ENCODE assay signal across 8 cellular contexts in the genomic region with DNA sequence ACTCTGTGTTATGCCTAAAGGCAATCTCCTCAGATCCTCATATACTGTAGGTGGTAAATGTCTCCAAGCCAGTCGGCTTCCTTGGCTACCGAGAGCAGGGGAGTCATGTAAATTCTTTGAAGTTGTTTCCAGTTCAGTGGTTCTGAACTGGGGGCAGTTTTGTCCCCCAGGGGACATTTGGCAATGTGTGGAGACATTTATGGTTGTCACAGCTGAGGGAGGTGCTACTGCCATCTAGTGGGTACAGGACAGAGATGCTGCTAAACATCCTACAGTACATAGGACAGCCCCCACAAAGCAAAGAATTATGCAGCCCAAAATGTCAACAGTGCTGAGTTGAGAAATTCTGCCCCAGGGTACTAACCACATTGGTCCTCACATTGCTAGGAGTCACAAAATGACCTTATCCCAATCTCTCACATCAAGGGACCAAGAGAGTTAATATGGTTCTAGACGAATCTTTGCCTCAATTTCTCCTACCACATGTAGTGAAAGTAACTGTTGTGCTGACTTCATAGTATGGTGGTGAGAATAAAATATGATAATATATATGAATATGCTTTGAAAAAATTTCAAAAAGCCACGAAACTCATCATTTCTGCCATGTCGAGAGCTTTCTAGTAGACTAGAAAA.
DNase-seq lines count a peak whose midpoint lies in the region; ATAC-seq, FAIRE-seq and TF ChIP-seq lines count a peak whose summit lies in the region.

No MANE protein-coding gene starts in this region.

- peak; percentile 40 to 61; a peak in 3 of 4 replicates for TF ChIP-seq RAD21 in K562 (CRISPR knock-in tag; conservative IDR thresholded peaks at IDR 0.05 in 1 of 2, IDR thresholded peaks at IDR 0.05 in 1 of 2)

- no peaks in the 10 kb centered on the region for H3K27me3 ChIP-seq in K562 (ENCODE audit: control insufficient read depth in 2 of 2, insufficient read depth in 2 of 2, low read length in 2 of 2)

- H3K36me3 ChIP-seq in K562 (ENCODE audit: control insufficient read depth, insufficient read depth, low read length) = no peaks in the 10 kb centered on the region

- no peaks in the 10 kb centered on the region for H3K4me1 ChIP-seq in K562 (replicated peaks in 1 of 2; ENCODE audit: control insufficient read depth in 2 of 2, insufficient read depth in 2 of 2, low read length in 2 of 2)

- H3K9me3 ChIP-seq in K562 (replicated peaks; ENCODE audit: control insufficient read depth, insufficient read depth, low read depth, low read length) = no peaks in the 10 kb centered on the region; the same call in 1 of the 2 replicates

- H3K4me3 ChIP-seq in K562 = no peak overlapping the region

- H3K79me2 ChIP-seq in K562 (ENCODE audit: control insufficient read depth, insufficient read depth, low read length) = no peaks in the 10 kb centered on the region

- peak; percentile 96 for ATAC-seq in GM19023 (IDR thresholded peaks at IDR 0.05; ENCODE audit: unreplicated experiment)
- ATAC-seq in HG03064 (IDR thresholded peaks at IDR 0.05; ENCODE audit: low read depth, unreplicated experiment) = peak; percentile 83
- peak; percentile 90 for ATAC-seq in K562
- peak; percentile 63 for ATAC-seq in left colon

- CTCF ChIA-PET in K562 (lab: Yijun Ruan, JAX; ENCODE audit: low intra/inter-chr PET ratio) = interaction anchor here (1.0 kb wide), 1 partner anchor 599 kb away, joined by 3 read pairs; no protein-coding TSS in a partner anchor

- H3K4me2 ChIP-seq in K562 (ENCODE audit: insufficient read depth, low read length) = no peak overlapping the region

- H4K20me1 ChIP-seq in K562 (replicated peaks; ENCODE audit: control insufficient read depth, insufficient read depth, low read length) = no peaks in the 10 kb centered on the region

- H3K9me1 ChIP-seq in K562 (ENCODE audit: control insufficient read depth, insufficient read depth, low read length) = no peaks in the 10 kb centered on the region

- TF ChIP-seq CTCF in K562 (IDR thresholded peaks at IDR 0.05 in 2 of 3, conservative IDR thresholded peaks at IDR 0.05 in 1 of 3; ENCODE audit: insufficient read depth in 2 of 3, low read depth in 1 of 3, low read length in 3 of 3) = peak; percentile 64 to 68 (median 68)

- no peak overlapping the region for H2AFZ ChIP-seq in K562 (ENCODE audit: low read depth, low read length)

- peak; percentile 81 for FAIRE-seq in K562 (lab: Jason Lieb, UNC)

- intact Hi-C loops in K562 (cut with micrococcal nuclease) = loop anchor here (1.0 kb wide), 2 partner anchors 223 to 286 kb away; no protein-coding TSS in a partner anchor
- intact Hi-C loops in left colon (cut with DNase I, micrococcal nuclease) = no loop called here

- BruUV-seq in K562 (replicated peaks; lab: Mats Ljungman, UMichigan) = no TSS peak

- POLR2A ChIA-PET in K562 (lab: Yijun Ruan, JAX) = no interaction called here

- in situ Hi-C loops in K562 (cut with MboI) = no loop called here

- no peak overlapping the region for H3K27ac ChIP-seq in K562 (ENCODE audit: extremely low read depth, low read depth, low read length)

- under 1% methylated on average over 5 of the region's 5 CpGs for WGBS in K562 (ENCODE audit: insufficient coverage, low coverage, missing lambda C conversion rate)

- TF ChIP-seq EP300 in K562 (IDR thresholded peaks at IDR 0.05; ENCODE audit: low read length) = no peak

- TF ChIP-seq POLR2A in K562 (conservative IDR thresholded peaks at IDR 0.05) = no peak

- peak; percentile 57 for DNase-seq in DMS153 treated with DMSO at 0.1 percent for 48 hours (lab: John Stamatoyannopoulos, UW; ENCODE audit: unreplicated experiment)
- peak; percentile 20 for DNase-seq in NCI-H2171 treated with DMSO at 0.1 percent for 48 hours (lab: John Stamatoyannopoulos, UW)
- peak; percentile 9 to 51 (median 16) for DNase-seq in K562 (ENCODE audit: extremely low read depth in 1 of 4, low spot score in 3 of 4)
- peak in 1 of 2 donors; percentile 23 for DNase-seq in left colon
- no peak for DNase-seq in effector CD8-positive, alpha-beta T cell (lab: John Stamatoyannopoulos, UW)
- no peak for DNase-seq in stimulated activated CD4-positive, alpha-beta T cell treated with anti-CD3 and anti-CD28 coated beads, Interleukin-4, amount 100 ng/mL, for 1 hour

- H3K9ac ChIP-seq in K562 (ENCODE audit: insufficient read depth in 1 of 2, low read depth in 2 of 2, low read length in 2 of 2) = no peak overlapping the region

TF ChIP-seq in K562, 482 proteins besides CTCF, POLR2A, EP300 and RAD21:
- TF ChIP-seq, protein P1, sequence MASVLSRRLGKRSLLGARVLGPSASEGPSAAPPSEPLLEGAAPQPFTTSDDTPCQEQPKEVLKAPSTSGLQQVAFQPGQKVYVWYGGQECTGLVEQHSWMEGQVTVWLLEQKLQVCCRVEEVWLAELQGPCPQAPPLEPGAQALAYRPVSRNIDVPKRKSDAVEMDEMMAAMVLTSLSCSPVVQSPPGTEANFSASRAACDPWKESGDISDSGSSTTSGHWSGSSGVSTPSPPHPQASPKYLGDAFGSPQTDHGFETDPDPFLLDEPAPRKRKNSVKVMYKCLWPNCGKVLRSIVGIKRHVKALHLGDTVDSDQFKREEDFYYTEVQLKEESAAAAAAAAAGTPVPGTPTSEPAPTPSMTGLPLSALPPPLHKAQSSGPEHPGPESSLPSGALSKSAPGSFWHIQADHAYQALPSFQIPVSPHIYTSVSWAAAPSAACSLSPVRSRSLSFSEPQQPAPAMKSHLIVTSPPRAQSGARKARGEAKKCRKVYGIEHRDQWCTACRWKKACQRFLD (CRISPR knock-in tag; IDR thresholded peaks at IDR 0.05) = no peak
- TF ChIP-seq NUFIP1 (IDR thresholded peaks at IDR 0.05; ENCODE audit: partially characterized antibody) (no peak), PYGO2 (tag; IDR thresholded peaks at IDR 0.05) (no peak), KLF6 (CRISPR knock-in tag; IDR thresholded peaks at IDR 0.05; ENCODE audit: borderline replicate concordance) (no peak), MEIS2 (IDR thresholded peaks at IDR 0.05; ENCODE audit: partially characterized antibody) (peak; percentile 17), NBN (IDR thresholded peaks at IDR 0.05; ENCODE audit: low read depth) (no peak), NELFE (IDR thresholded peaks at IDR 0.05; ENCODE audit: insufficient read depth, insufficient read length) (no peak), KDM4B (IDR thresholded peaks at IDR 0.05; ENCODE audit: borderline replicate concordance in 2 of 2, low read depth in 1 of 2) (no peak), XRCC4 (IDR thresholded peaks at IDR 0.05; ENCODE audit: extremely low read depth, insufficient read depth, insufficient read length) (no peak), ZNF384 (IDR thresholded peaks at IDR 0.05; ENCODE audit: low read depth, low read length) (no peak), SMC3 (conservative IDR thresholded peaks at IDR 0.05; ENCODE audit: insufficient read depth, low read depth, low read length) (peak; percentile 47; the same call in 1 of the 2 replicates), ZNF780A (CRISPR knock-in tag; IDR thresholded peaks at IDR 0.05) (no peak), CHAMP1 (IDR thresholded peaks at IDR 0.05) (no peak), ZFP1 (CRISPR knock-in tag; IDR thresholded peaks at IDR 0.05) (no peak), SP2 (IDR thresholded peaks at IDR 0.05; ENCODE audit: extremely low read depth, low read depth, low read length, poor library complexity, severe bottlenecking) (no peak), ZBTB7A (IDR thresholded peaks at IDR 0.05; ENCODE audit: borderline replicate concordance, control insufficient read depth, low read depth, low read length) (no peak)
- TF ChIP-seq, protein P2, sequence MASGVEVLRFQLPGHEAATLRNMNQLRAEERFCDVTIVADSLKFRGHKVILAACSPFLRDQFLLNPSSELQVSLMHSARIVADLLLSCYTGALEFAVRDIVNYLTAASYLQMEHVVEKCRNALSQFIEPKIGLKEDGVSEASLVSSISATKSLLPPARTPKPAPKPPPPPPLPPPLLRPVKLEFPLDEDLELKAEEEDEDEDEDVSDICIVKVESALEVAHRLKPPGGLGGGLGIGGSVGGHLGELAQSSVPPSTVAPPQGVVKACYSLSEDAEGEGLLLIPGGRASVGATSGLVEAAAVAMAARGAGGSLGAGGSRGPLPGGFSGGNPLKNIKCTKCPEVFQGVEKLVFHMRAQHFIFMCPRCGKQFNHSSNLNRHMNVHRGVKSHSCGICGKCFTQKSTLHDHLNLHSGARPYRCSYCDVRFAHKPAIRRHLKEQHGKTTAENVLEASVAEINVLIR (CRISPR knock-in tag; IDR thresholded peaks at IDR 0.05) = no peak
- TF ChIP-seq, protein P3, sequence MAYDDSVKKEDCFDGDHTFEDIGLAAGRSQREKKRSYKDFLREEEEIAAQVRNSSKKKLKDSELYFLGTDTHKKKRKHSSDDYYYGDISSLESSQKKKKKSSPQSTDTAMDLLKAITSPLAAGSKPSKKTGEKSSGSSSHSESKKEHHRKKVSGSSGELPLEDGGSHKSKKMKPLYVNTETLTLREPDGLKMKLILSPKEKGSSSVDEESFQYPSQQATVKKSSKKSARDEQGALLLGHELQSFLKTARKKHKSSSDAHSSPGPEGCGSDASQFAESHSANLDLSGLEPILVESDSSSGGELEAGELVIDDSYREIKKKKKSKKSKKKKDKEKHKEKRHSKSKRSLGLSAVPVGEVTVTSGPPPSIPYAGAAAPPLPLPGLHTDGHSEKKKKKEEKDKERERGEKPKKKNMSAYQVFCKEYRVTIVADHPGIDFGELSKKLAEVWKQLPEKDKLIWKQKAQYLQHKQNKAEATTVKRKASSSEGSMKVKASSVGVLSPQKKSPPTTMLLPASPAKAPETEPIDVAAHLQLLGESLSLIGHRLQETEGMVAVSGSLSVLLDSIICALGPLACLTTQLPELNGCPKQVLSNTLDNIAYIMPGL (CRISPR knock-in tag; IDR thresholded peaks at IDR 0.05) = no peak

Comparison
In these comparisons a context has a peak if more than half of its experiments do, and no peak if none do; other contexts are left out.
1. DNase-seq: peak in DMS153 treated with DMSO at 0.1 percent for 48 hours (single experiment), NCI-H2171 treated with DMSO at 0.1 percent for 48 hours (single experiment) and K562 (4 of 4); none in effector CD8-positive, alpha-beta T cell (single experiment) and stimulated activated CD4-positive, alpha-beta T cell treated with anti-CD3 and anti-CD28 coated beads, Interleukin-4, amount 100 ng/mL, for 1 hour (single experiment).
2. Peak in every context shown above with its lines, with median percentiles within 50 percentile points of each other: ATAC-seq.